12 cellular contexts compared by ENCODE assay signal in the genomic region with DNA sequence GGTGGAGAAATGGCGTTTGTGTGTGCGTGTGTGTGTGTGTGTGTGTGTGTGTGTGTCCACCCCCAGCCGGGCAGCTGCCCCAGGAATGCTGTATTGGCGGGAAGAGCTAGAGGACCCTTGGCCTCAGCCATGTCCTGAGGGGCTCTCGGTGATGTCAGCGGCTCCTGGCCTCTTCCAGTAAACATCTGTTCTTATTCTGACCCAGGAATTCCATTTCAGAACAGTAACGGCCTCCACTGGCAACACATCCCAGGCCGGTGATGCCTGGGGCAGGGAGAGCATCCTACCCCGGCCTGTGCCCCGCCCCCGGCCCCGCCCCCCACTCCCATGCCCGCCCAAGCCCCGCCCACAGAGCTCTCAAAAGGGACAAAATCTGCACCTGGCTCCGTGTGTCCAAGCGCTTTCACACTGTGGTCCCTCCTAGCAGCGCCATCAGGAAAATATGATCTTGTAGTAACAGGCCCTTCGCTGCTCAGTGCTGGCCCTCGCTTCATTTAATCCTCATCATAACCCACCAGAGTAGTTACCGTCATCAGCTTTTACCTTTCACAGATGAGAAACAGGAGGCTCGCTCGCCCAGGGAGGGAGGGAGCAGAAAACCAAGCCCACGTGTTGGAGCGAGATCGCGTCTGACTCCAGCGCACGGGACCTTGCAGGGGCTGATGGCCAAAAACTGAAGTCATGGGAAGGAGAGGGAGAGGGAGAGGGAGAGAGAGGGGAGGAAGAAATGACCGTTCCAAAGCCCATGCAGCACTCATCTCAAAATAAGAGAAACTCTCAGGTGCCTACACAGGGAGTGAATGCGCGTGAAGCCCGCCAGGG. TPM values are rescaled to one million over a fixed set of nuclear protein-coding genes. Genes with fewer than 3 reads are reported as not detected.
DNase-seq lines count a peak whose midpoint lies in the region; ATAC-seq, FAIRE-seq and TF ChIP-seq lines count a peak whose summit lies in the region.
"Had no signal": no experiment of that assay in that cellular context is flagged by ENCODE, and none has a peak within 500 bp of the region (broad histone marks: within the 10 kb centered on the region; RNA-seq: fewer than 3 reads in every experiment).

No MANE protein-coding gene starts in this region.

- TF ChIP-seq RAD21 in liver (IDR thresholded peaks at IDR 0.05), result no peak
- TF ChIP-seq RAD21 in HepG2 (CRISPR knock-in tag; IDR thresholded peaks at IDR 0.05), result no peak

- H3K9me3 ChIP-seq in liver (ENCODE audit: control insufficient read depth in 4 of 4, low read length in 3 of 4), result no peaks in the 10 kb centered on the region
- H3K9me3 ChIP-seq in HepG2 (ENCODE audit: low read length), result no peaks in the 10 kb centered on the region
- no peaks in the 10 kb centered on the region for H3K9me3 ChIP-seq in gastroesophageal sphincter
- no peaks in the 10 kb centered on the region for H3K9me3 ChIP-seq in aorta (ENCODE audit: control insufficient read depth, low read length)

- H3K36me3 Mint-ChIP-seq in nephron (ENCODE audit: low read depth), result no peaks in the 10 kb centered on the region

- TF ChIP-seq EP300 in HepG2 (IDR thresholded peaks at IDR 0.05; ENCODE audit: low read depth in 2 of 2, low read length in 2 of 2) (no peak), HepG2 (CRISPR knock-in tag; IDR thresholded peaks at IDR 0.05; ENCODE audit: borderline replicate concordance) (no peak), gastroesophageal sphincter (IDR thresholded peaks at IDR 0.05) (no peak)

- peak overlapping the region in 1 of 3 experiments; percentile 60 for H3K4me3 Mint-ChIP-seq in nephron
- H3K4me3 Mint-ChIP-seq: central memory CD8-positive, alpha-beta T cell; IgD-negative memory B cell had no signal

- no peaks in the 10 kb centered on the region for H3K4me1 ChIP-seq in liver (ENCODE audit: control insufficient read depth in 4 of 4, insufficient read depth in 4 of 4, low read length in 3 of 4)
- no peaks in the 10 kb centered on the region for H3K4me1 ChIP-seq in HepG2 (ENCODE audit: insufficient read depth, low read length)
- peaks cover 0 to 15% (median 3%) of the 10 kb centered on the region in 3 donors for H3K4me1 ChIP-seq in gastroesophageal sphincter
- H3K4me1 ChIP-seq in aorta (ENCODE audit: control insufficient read depth in 1 of 2, insufficient read depth in 2 of 2, low read length in 2 of 2), result no peaks in the 10 kb centered on the region

- H3K36me3 ChIP-seq in liver (ENCODE audit: control insufficient read depth in 4 of 4, insufficient read depth in 3 of 4, low read depth in 1 of 4, low read length in 3 of 4), result no peaks in the 10 kb centered on the region
- H3K36me3 ChIP-seq in HepG2 (replicated peaks in 1 of 2; ENCODE audit: control insufficient read depth in 1 of 2, insufficient read depth in 2 of 2, low read length in 2 of 2), result no peaks in the 10 kb centered on the region
- H3K36me3 ChIP-seq in gastroesophageal sphincter, result no peaks in the 10 kb centered on the region
- H3K36me3 ChIP-seq in aorta (ENCODE audit: control insufficient read depth in 1 of 2, insufficient read depth in 2 of 2, low read length in 1 of 2), result no peaks in the 10 kb centered on the region

- 33% methylated on average over 32 of the region's 32 CpGs for WGBS in liver
- 37% methylated on average over 22 of the region's 32 CpGs for WGBS in HepG2 (ENCODE audit: low lambda C conversion rate)
- 29 to 52% methylated on average over 8 to 14 of the region's 32 CpGs for WGBS in gastroesophageal sphincter (ENCODE audit: low coverage in 1 of 2), 2 donors
- 20 to 22% methylated on average over 32 of the region's 32 CpGs for WGBS in aorta, 2 donors

- no peaks in the 10 kb centered on the region for H4K20me1 ChIP-seq in HepG2 (ENCODE audit: insufficient read depth, low read length)

- peak overlapping the region; percentile 78 to 92 (median 88) for H3K27ac Mint-ChIP-seq in nephron
- H3K27ac Mint-ChIP-seq: IgD-negative memory B cell had no signal

- in situ Hi-C loops in HepG2 (cut with HindIII; ENCODE audit: extremely low pct_ligation_motif_present, low pct_unique_long_range_greater_than_20kb), result no loop called here

- CTCF ChIA-PET in HepG2 (lab: Yijun Ruan, JAX; ENCODE audit: low intra/inter-chr PET ratio, low total read pairs), result no interaction called here

- BruUV-seq in HepG2 (replicated peaks; lab: Mats Ljungman, UMichigan), result no TSS peak

- no peak for DNase-seq in HepG2 (ENCODE audit: low spot score)
- DNase-seq in aorta, result peak; percentile 70 to 84
- DNase-seq in NCI-H1930 (lab: John Stamatoyannopoulos, UW), result no peak
- no peak for DNase-seq in C1 segment of cervical spinal cord (lab: John Stamatoyannopoulos, UW)
- DNase-seq in activated naive CD4-positive, alpha-beta T cell (lab: John Stamatoyannopoulos, UW), result no peak
- DNase-seq: activated CD8-positive, alpha-beta memory T cell treated with anti-CD3 and anti-CD28 coated beads for 24 hours had no signal

- H3K4me1 Mint-ChIP-seq in nephron, result peaks cover 59% of the 10 kb centered on the region
- H3K4me1 Mint-ChIP-seq: central memory CD8-positive, alpha-beta T cell had no signal

- H3K9me3 Mint-ChIP-seq in nephron, result no peaks in the 10 kb centered on the region
- H3K9me3 Mint-ChIP-seq: central memory CD8-positive, alpha-beta T cell had no signal

- no peak overlapping the region for H3K9ac ChIP-seq in liver (ENCODE audit: low read depth in 1 of 2, low read length in 2 of 2)
- no peak overlapping the region for H3K9ac ChIP-seq in HepG2 (ENCODE audit: insufficient read depth, low read depth, low read length)

- no peaks in the 10 kb centered on the region for H3K79me2 ChIP-seq in HepG2 (ENCODE audit: insufficient read depth, low read length)

- no peak for ATAC-seq in HepG2
- ATAC-seq in gastroesophageal sphincter, result peak; percentile 92
- ATAC-seq in aorta (ENCODE audit: low FRiP score), result peak; percentile 78

- H3K27ac ChIP-seq in liver (ENCODE audit: low read depth in 1 of 2, low read length in 2 of 2) (peak overlapping the region in 1 of 2 donors; percentile 64), HepG2 (ENCODE audit: extremely low read length, insufficient read depth, low read length) (no peak overlapping the region), gastroesophageal sphincter (peak overlapping the region in 3 of 4 donors; percentile 51 to 69 (median 59)), aorta (ENCODE audit: low read depth in 1 of 2, low read length in 2 of 2) (no peak overlapping the region)
- H3K27ac ChIP-seq: SK-N-MC had no signal

- TF ChIP-seq POLR2A in HepG2 (IDR thresholded peaks at IDR 0.05; ENCODE audit: insufficient read depth in 1 of 2, low read depth in 2 of 2, low read length in 2 of 2) (no peak), gastroesophageal sphincter (IDR thresholded peaks at IDR 0.05) (no peak)

- POLR2A ChIA-PET in HepG2 (lab: Yijun Ruan, JAX), result no interaction called here

- H3K27me3 ChIP-seq in liver (ENCODE audit: control insufficient read depth in 4 of 4, insufficient read depth in 4 of 4, low read length in 3 of 4), result no peaks in the 10 kb centered on the region
- peaks cover 6 to 46% of the 10 kb centered on the region in 2 experiments; a peak in 4 of 5 replicates for H3K27me3 ChIP-seq in HepG2 (ENCODE audit: control insufficient read depth in 1 of 2, insufficient read depth in 2 of 2, low read length in 2 of 2)
- peaks cover 26% of the 10 kb centered on the region for H3K27me3 ChIP-seq in gastroesophageal sphincter
- H3K27me3 ChIP-seq in aorta (ENCODE audit: control insufficient read depth in 1 of 2, insufficient read depth in 2 of 2, low read length in 1 of 2), result no peaks in the 10 kb centered on the region

- TF ChIP-seq CTCF in liver (IDR thresholded peaks at IDR 0.05; ENCODE audit: low read depth, low read length, missing input control) (no peak), HepG2 (CRISPR knock-in tag; IDR thresholded peaks at IDR 0.05) (no peak), gastroesophageal sphincter (IDR thresholded peaks at IDR 0.05) (no peak), nephron (IDR thresholded peaks at IDR 0.05; ENCODE audit: unreplicated experiment in 3 of 3) (no peak)

- H3K4me2 ChIP-seq in HepG2 (ENCODE audit: low read depth, low read length), result no peak overlapping the region

- H3K27me3 Mint-ChIP-seq in nephron (ENCODE audit: low read depth), result peaks cover 6% of the 10 kb centered on the region

- FAIRE-seq in HepG2 (lab: Jason Lieb, UNC), result no peak

- H3K4me3 ChIP-seq in liver (ENCODE audit: low read depth in 1 of 3, low read length in 3 of 3) (no peak overlapping the region), HepG2 (replicated peaks in 1 of 3; ENCODE audit: insufficient read depth in 1 of 3, low read depth in 2 of 3, low read length in 3 of 3) (no peak overlapping the region), gastroesophageal sphincter (no peak overlapping the region), aorta (ENCODE audit: low read length in 2 of 2) (no peak overlapping the region)
- H3K4me3 ChIP-seq: SK-N-MC had no signal

- no peak overlapping the region for H2AFZ ChIP-seq in HepG2 (ENCODE audit: low read length)

- intact Hi-C loops in HepG2 (cut with micrococcal nuclease; ENCODE audit: unreplicated experiment) (no loop called here), aorta (cut with DNase I) (no loop called here)

RNA-seq across cellular contexts. Expression of a gene that starts 18.9 kb away (rescaled TPM):
- total RNA-seq in liver (10 to 100 TPM; 12.4 to 24.3 TPM), HepG2 (2016; rRNA removed; fragmentation: Illumina TruSeq; extraction: Trizol) (0.18 and 0.24 TPM in 2 replicates), gastroesophageal sphincter (10 to 100 TPM; 14.8 to 24.8 (median 22.6) TPM), aorta (10 to 100 TPM; 24.5 to 49.8 TPM)
- polyA plus RNA-seq in liver (10 to 100 TPM in 1 of 2 donors, 1 to 10 TPM in 1; 2.7 to 11.6 TPM), HepG2 (2011; rRNA removed) (3.5 and 3.6 TPM in 2 replicates), aorta (10 to 100 TPM in 1 of 2 donors, 1 to 10 TPM in 1; 4.8 to 39.5 TPM)
- 0.09 and 0.10 TPM in 2 replicates for total RNA-seq in HepG2 (2016; cell fraction: cytosol; rRNA removed; fragmentation: Illumina TruSeq; extraction: Trizol; ENCODE audit: low read depth)
- 0.15 and 0.17 TPM in 2 replicates for total RNA-seq in HepG2 (2016; cell fraction: insoluble cytoplasmic fraction; rRNA removed; fragmentation: Illumina TruSeq; extraction: Trizol)
- 0.25 and 0.38 TPM in 2 replicates for total RNA-seq in HepG2 (2016; cell fraction: membrane; rRNA removed; fragmentation: Illumina TruSeq; extraction: Trizol)
- 0.25 and 0.59 TPM in 2 replicates for total RNA-seq in HepG2 (2016; cell fraction: nucleus; rRNA removed; fragmentation: Illumina TruSeq; extraction: Trizol)
- polyA plus RNA-seq in HepG2 (2011; cell fraction: cytosol; rRNA removed), result 2.4 and 4.9 TPM in 2 replicates
- 5.3 and 5.6 TPM in 2 replicates for polyA plus RNA-seq in HepG2 (2011; cell fraction: nucleus; rRNA removed)
- 2.3 and 2.4 TPM in 2 replicates for polyA plus RNA-seq in HepG2 (2012)
- polyA plus RNA-seq in HepG2 (2016; cell fraction: cytosol; fragmentation: Illumina TruSeq; extraction: Trizol; ENCODE audit: low read depth), result 0.26 and 0.29 TPM in 2 replicates
- polyA plus RNA-seq in HepG2 (2016; cell fraction: insoluble cytoplasmic fraction; fragmentation: Illumina TruSeq; extraction: Trizol; ENCODE audit: low read depth), result 0.36 and 0.41 TPM in 2 replicates
- 0.58 and 0.62 TPM in 2 replicates for polyA plus RNA-seq in HepG2 (2016; cell fraction: membrane; fragmentation: Illumina TruSeq; extraction: Trizol; ENCODE audit: low read depth)
- polyA plus RNA-seq in HepG2 (2016; cell fraction: nucleus; fragmentation: Illumina TruSeq; extraction: Trizol; ENCODE audit: insufficient read depth, low read depth), result 0.59 and 1.2 TPM in 2 replicates
- polyA minus RNA-seq in HepG2 (2011; rRNA and poly(A)+ RNA removed; ENCODE audit: low replicate concordance), result 4.6 TPM in 1 of 2 replicates, not detected in the other
- 0.99 and 1.4 TPM in 2 replicates for polyA minus RNA-seq in HepG2 (2011; cell fraction: cytosol; rRNA and poly(A)+ RNA removed)
- 0.90 and 1.7 TPM in 2 replicates for polyA minus RNA-seq in HepG2 (2011; cell fraction: nucleus; rRNA and poly(A)+ RNA removed)
- polyA plus RNA-seq: IgD-negative memory B cell had no signal

Comparison
In these comparisons a context has a peak if more than half of its experiments do, and no peak if none do; other contexts are left out.
1. RNA of a gene that starts 18.9 kb away (total RNA-seq): 24.5 to 49.8 TPM in aorta, 12.4 to 24.3 TPM in liver and 14.8 to 24.8 TPM in gastroesophageal sphincter; 0.09 to 0.59 TPM in HepG2; every median in the first group is over 4 times any median in the second.
2. H3K27ac ChIP-seq: peak in gastroesophageal sphincter (3 of 4); none in HepG2 (single experiment) and aorta (0 of 2).
3. DNase-seq: peak in aorta (2 of 2); none in HepG2 (single experiment), NCI-H1930 (0 of 2), C1 segment of cervical spinal cord (0 of 14) and activated naive CD4-positive, alpha-beta T cell (0 of 4).